ENCODE assay signal across 8 cellular contexts in the genomic region with DNA sequence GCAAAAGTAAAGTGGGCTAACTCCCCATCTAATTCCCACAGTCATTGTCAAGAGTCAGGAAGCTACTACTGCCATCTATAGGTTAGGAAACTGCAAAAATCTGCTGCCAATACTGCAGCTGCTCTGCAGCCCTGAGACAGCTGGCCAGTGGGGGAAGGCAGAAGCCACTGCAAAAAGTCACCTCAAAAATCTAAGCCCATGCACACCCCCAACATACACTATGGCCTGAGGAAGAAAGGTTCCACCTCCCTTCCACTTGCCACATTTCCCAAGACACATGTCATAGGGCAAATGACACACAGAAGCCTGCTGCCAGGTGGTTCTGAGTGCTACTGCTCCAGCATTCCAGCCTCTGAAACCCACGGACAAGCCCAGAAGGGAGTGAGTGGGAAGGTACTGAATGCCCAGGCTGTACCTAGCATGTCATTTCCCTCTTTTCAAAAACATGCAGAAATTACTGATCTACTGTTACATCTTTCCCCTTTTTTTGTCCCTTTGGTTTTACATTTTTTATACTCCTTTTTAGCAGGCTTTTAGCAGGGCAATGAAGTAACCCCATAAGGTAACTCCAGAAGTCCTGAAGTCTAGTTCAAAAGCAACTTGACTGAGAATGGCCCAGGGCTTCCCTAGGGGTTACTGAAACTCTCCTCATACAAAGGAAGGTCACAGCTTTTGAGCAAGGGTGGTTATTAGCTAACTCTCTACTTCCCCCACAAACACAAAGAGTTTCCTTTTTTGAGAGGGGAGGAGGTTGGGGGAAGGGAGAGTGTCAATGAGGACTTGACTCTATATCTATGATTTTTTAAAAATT. TPM values are rescaled to one million over a fixed set of nuclear protein-coding genes. Genes with fewer than 3 reads are reported as not detected.
DNase-seq lines count a peak whose midpoint lies in the region; ATAC-seq and TF ChIP-seq lines count a peak whose summit lies in the region.

No MANE protein-coding gene starts in this region.

- TF ChIP-seq CTCF in BJ (IDR thresholded peaks at IDR 0.05; ENCODE audit: insufficient read depth, low read depth, low read length): peak; percentile 52

- H2BK120ac ChIP-seq in mesenchymal stem cell (ENCODE audit: low read depth, low read length): no peak overlapping the region

- H3K4ac ChIP-seq in mesenchymal stem cell (ENCODE audit: low read depth in 1 of 2, low read length in 2 of 2): peak overlapping the region in 1 of 2 experiments; percentile 26

- no peak for DNase-seq in BJ (ENCODE audit: low read depth)
- peak; percentile 43 for DNase-seq in NCI-H2227 treated with DMSO at 0.1 percent for 48 hours (lab: John Stamatoyannopoulos, UW)
- DNase-seq in central memory CD8-positive, alpha-beta T cell (ENCODE audit: low spot score in 2 of 2): no peak
- DNase-seq in mesenchymal stem cell: peak; percentile 59
- DNase-seq in DMS114 treated with DMSO at 0.1 percent for 48 hours (lab: John Stamatoyannopoulos, UW; ENCODE audit: unreplicated experiment): no peak
- no peak for DNase-seq in G401 (ENCODE audit: low spot score)
- DNase-seq in activated CD4-positive, alpha-beta T cell treated with anti-CD3 and anti-CD28 coated beads for 4 hours: no peak

- peaks cover 7% of the 10 kb centered on the region for H3K36me3 ChIP-seq in BJ (ENCODE audit: control insufficient read depth, insufficient read depth, low read length)
- H3K36me3 ChIP-seq in mesenchymal stem cell (ENCODE audit: control insufficient read depth in 1 of 2, insufficient read depth in 2 of 2, low read depth in 1 of 2, low read length in 2 of 2): peaks cover 19 to 28% of the 10 kb centered on the region in 2 experiments

- H3K4me1 ChIP-seq in mesenchymal stem cell (ENCODE audit: control insufficient read depth, insufficient read depth, low read depth, low read length): peaks cover 14% of the 10 kb centered on the region

- no peak overlapping the region for H4K8ac ChIP-seq in mesenchymal stem cell (ENCODE audit: low read length)

- CTCF ChIA-PET in BJ (lab: Yijun Ruan, JAX): interaction anchor here (0.9 to 2.0 kb wide), 2 partner anchors 12 to 13 kb away, joined by 4 to 6 read pairs; no protein-coding TSS in a partner anchor

- H3K4me3 Mint-ChIP-seq in central memory CD8-positive, alpha-beta T cell: no peak overlapping the region

- H2BK15ac ChIP-seq in mesenchymal stem cell (ENCODE audit: low read depth, poor library complexity, severe bottlenecking): no peak overlapping the region

- no peak overlapping the region for H4K91ac ChIP-seq in mesenchymal stem cell (ENCODE audit: low read length)

- H2AK5ac ChIP-seq in mesenchymal stem cell (ENCODE audit: low read length, severe bottlenecking): no peak overlapping the region

- in situ Hi-C loops in G401 (cut with HindIII; ENCODE audit: low sequenced_read_pairs): no loop called here

- WGBS in mesenchymal stem cell: 72% methylated on average over 1 of the region's 1 CpG

- peak overlapping the region; percentile 51 for H3K27ac ChIP-seq in mesenchymal stem cell (ENCODE audit: low read length, poor library complexity, severe bottlenecking)

- peaks cover 30% of the 10 kb centered on the region for H3K4me1 Mint-ChIP-seq in central memory CD8-positive, alpha-beta T cell

- no peaks in the 10 kb centered on the region for H3K9me3 Mint-ChIP-seq in central memory CD8-positive, alpha-beta T cell

- H2BK5ac ChIP-seq in mesenchymal stem cell (ENCODE audit: low read depth, low read length, poor library complexity, severe bottlenecking): no peak overlapping the region

- H3K4me3 ChIP-seq in BJ (ENCODE audit: low read depth, low read length): no peak overlapping the region
- H3K4me3 ChIP-seq in mesenchymal stem cell (ENCODE audit: insufficient read depth in 1 of 2, low read depth in 1 of 2, low read length in 2 of 2): no peak overlapping the region

- H3K9me3 ChIP-seq in mesenchymal stem cell (ENCODE audit: control insufficient read depth, low read length): no peaks in the 10 kb centered on the region

- no peaks in the 10 kb centered on the region for H3K27me3 Mint-ChIP-seq in central memory CD8-positive, alpha-beta T cell

- peak overlapping the region; percentile 67 for H3K27ac Mint-ChIP-seq in central memory CD8-positive, alpha-beta T cell (ENCODE audit: low read depth)

- no peak overlapping the region for H3K14ac ChIP-seq in mesenchymal stem cell (ENCODE audit: low read length in 2 of 2)

- no peak overlapping the region for H3K9ac ChIP-seq in mesenchymal stem cell (ENCODE audit: low read length)

- POLR2A ChIA-PET in BJ (lab: Charles Lee): no interaction called here

- ATAC-seq in GM21390 (IDR thresholded peaks at IDR 0.05; ENCODE audit: unreplicated experiment): peak; percentile 51
- ATAC-seq in central memory CD8-positive, alpha-beta T cell (replicated peaks; ENCODE audit: extremely low read depth, poor library complexity, severe bottlenecking): no peak

- H3K23ac ChIP-seq in mesenchymal stem cell (ENCODE audit: low read length in 2 of 2): no peak overlapping the region

- no peaks in the 10 kb centered on the region for H3K27me3 ChIP-seq in BJ (ENCODE audit: control insufficient read depth, insufficient read depth, low read length)
- H3K27me3 ChIP-seq in mesenchymal stem cell (ENCODE audit: control insufficient read depth in 1 of 2, insufficient read depth in 1 of 2, low read length in 2 of 2): no peaks in the 10 kb centered on the region

- no peak overlapping the region for H3K18ac ChIP-seq in mesenchymal stem cell (ENCODE audit: low read depth in 1 of 2, low read length in 2 of 2)

- H2BK12ac ChIP-seq in mesenchymal stem cell (ENCODE audit: low read length in 2 of 2): no peak overlapping the region

- H2AFZ ChIP-seq in mesenchymal stem cell (ENCODE audit: low read depth, low read length): no peak overlapping the region

- peaks cover 14% of the 10 kb centered on the region for H3K36me3 Mint-ChIP-seq in central memory CD8-positive, alpha-beta T cell (ENCODE audit: insufficient read depth)

- no peak overlapping the region for H3K4me2 ChIP-seq in mesenchymal stem cell (ENCODE audit: low read length, poor library complexity, severe bottlenecking)

- peaks cover 42% of the 10 kb centered on the region for H3K79me1 ChIP-seq in mesenchymal stem cell (replicated peaks; ENCODE audit: low read length, poor library complexity, severe bottlenecking)

RNA-seq across cellular contexts. Expression of a gene that starts 36.8 kb away (rescaled TPM):
- polyA plus RNA-seq in BJ (2011; rRNA removed): 32.2 and 44.3 TPM in 2 replicates
- 21.2 and 25.3 TPM in 2 replicates for polyA minus RNA-seq in BJ (2011; rRNA and poly(A)+ RNA removed)
- 30.8 TPM for polyA plus RNA-seq in mesenchymal stem cell (2013, experiment 1 of 2)
- 29.3 TPM for polyA plus RNA-seq in mesenchymal stem cell (2013, experiment 2 of 2)
- total RNA-seq in G401 (2014; rRNA removed; shearing (Covaris generic)): 56.6 and 59.9 TPM in 2 replicates

RNA-seq across cellular contexts. Expression of a gene that starts 45.7 kb away (rescaled TPM):
- polyA plus RNA-seq in BJ (2011; rRNA removed): not detected in 2 replicates
- polyA minus RNA-seq in BJ (2011; rRNA and poly(A)+ RNA removed): 0.33 TPM in 1 of 2 replicates, not detected in the other
- polyA plus RNA-seq in mesenchymal stem cell (2013, experiment 1 of 2): not detected
- polyA plus RNA-seq in mesenchymal stem cell (2013, experiment 2 of 2): not detected
- total RNA-seq in G401 (2014; rRNA removed; shearing (Covaris generic)): not detected in 2 replicates

RNA-seq across cellular contexts. Expression of a gene that starts 59.0 kb away (rescaled TPM):
- polyA plus RNA-seq in BJ (2011; rRNA removed): 11.3 and 19.4 TPM in 2 replicates
- polyA minus RNA-seq in BJ (2011; rRNA and poly(A)+ RNA removed): 5.0 and 7.8 TPM in 2 replicates
- 11.9 TPM for polyA plus RNA-seq in mesenchymal stem cell (2013, experiment 1 of 2)
- polyA plus RNA-seq in mesenchymal stem cell (2013, experiment 2 of 2): 11.8 TPM
- 28.7 and 39.0 TPM in 2 replicates for total RNA-seq in G401 (2014; rRNA removed; shearing (Covaris generic))

Comparison
In these comparisons a context has a peak if more than half of its experiments do, and no peak if none do; other contexts are left out.
1. DNase-seq: peak in NCI-H2227 treated with DMSO at 0.1 percent for 48 hours (single experiment) and mesenchymal stem cell (single experiment); none in BJ (single experiment), central memory CD8-positive, alpha-beta T cell (0 of 2), DMS114 treated with DMSO at 0.1 percent for 48 hours (single experiment), G401 (single experiment) and activated CD4-positive, alpha-beta T cell treated with anti-CD3 and anti-CD28 coated beads for 4 hours (0 of 2).